27 cellular contexts compared by ENCODE assay signal in genomic region chr14:69479696-69480095, GRCh38. TPM values are rescaled to one million over a fixed set of nuclear protein-coding genes. Genes with fewer than 3 reads are reported as not detected.
DNase-seq lines count a peak whose midpoint lies in the region; ATAC-seq and TF ChIP-seq lines count a peak whose summit lies in the region.
"Had no signal": no experiment of that assay in that cellular context is flagged by ENCODE, and none has a peak within 500 bp of the region (broad histone marks: within the 10 kb centered on the region; RNA-seq: fewer than 3 reads in every experiment).

No MANE protein-coding gene starts in this region.

- ATAC-seq in IMR-90 (ENCODE audit: low read depth) = no peak
- no peak for ATAC-seq in T-helper 17 cell
- ATAC-seq: GM12878 had no signal

- H2BK120ac ChIP-seq in IMR-90 (ENCODE audit: low read depth, low read length) = no peak overlapping the region

- dilution Hi-C loops in IMR-90 (cut with HindIII; ENCODE audit: low sequenced_read_pairs, unreplicated experiment) = no loop called here

- no peaks in the 10 kb centered on the region for H3K36me3 ChIP-seq in IMR-90 (ENCODE audit: control insufficient read depth, insufficient read depth, low read length)
- H3K36me3 ChIP-seq in OCI-LY7 (ENCODE audit: insufficient read depth, low read length) = no peaks in the 10 kb centered on the region
- no peaks in the 10 kb centered on the region for H3K36me3 ChIP-seq in thyroid gland
- H3K36me3 ChIP-seq in SJCRH30 = no peaks in the 10 kb centered on the region
- H3K36me3 ChIP-seq: BE2C, BLaER1 had no signal

- H3K18ac ChIP-seq in IMR-90 (ENCODE audit: low read depth, low read length) = no peak overlapping the region

- H4K5ac ChIP-seq in IMR-90 (ENCODE audit: low read depth, low read length) = no peak overlapping the region

- H3K79me1 ChIP-seq in IMR-90 (ENCODE audit: low read depth in 1 of 2, low read length in 2 of 2) = no peaks in the 10 kb centered on the region

- peaks cover 2% of the 10 kb centered on the region; the same call in 1 of the 2 replicates for H3K9me3 ChIP-seq in IMR-90 (ENCODE audit: control insufficient read depth, insufficient read depth, low read length)
- no peaks in the 10 kb centered on the region for H3K9me3 ChIP-seq in OCI-LY7 (ENCODE audit: low read length)
- no peaks in the 10 kb centered on the region for H3K9me3 ChIP-seq in T-helper 17 cell (ENCODE audit: control insufficient read depth, low read length, poor library complexity, severe bottlenecking)
- H3K9me3 ChIP-seq in thyroid gland = no peaks in the 10 kb centered on the region
- H3K9me3 ChIP-seq in SJCRH30 (replicated peaks) = no peaks in the 10 kb centered on the region
- H3K9me3 ChIP-seq: BE2C, BLaER1 had no signal

- TF ChIP-seq CTCF in IMR-90 (conservative IDR thresholded peaks at IDR 0.05; ENCODE audit: low read depth, low read length) = no peak
- TF ChIP-seq CTCF in OCI-LY7 (conservative IDR thresholded peaks at IDR 0.05; ENCODE audit: low read length) = no peak
- no peak for TF ChIP-seq CTCF in thyroid gland (IDR thresholded peaks at IDR 0.05)

- H3K4me2 ChIP-seq in IMR-90 (ENCODE audit: low read depth, low read length) (no peak overlapping the region), OCI-LY7 (ENCODE audit: low read length) (no peak overlapping the region)
- H3K4me2 ChIP-seq: BLaER1 had no signal

- no peak overlapping the region for H4K91ac ChIP-seq in IMR-90 (ENCODE audit: insufficient read depth, low read depth, low read length)

- H3K27me3 ChIP-seq in IMR-90 (ENCODE audit: control insufficient read depth, insufficient read depth, low read length) (peaks cover 50% of the 10 kb centered on the region), thyroid gland (no peaks in the 10 kb centered on the region), SJCRH30 (no peaks in the 10 kb centered on the region)

- no peak for TF ChIP-seq RAD21 in IMR-90 (IDR thresholded peaks at IDR 0.05; ENCODE audit: low read length)

- TF ChIP-seq POLR2A in IMR-90 (IDR thresholded peaks at IDR 0.05; ENCODE audit: low read depth, low read length) (no peak), thyroid gland (IDR thresholded peaks at IDR 0.05) (no peak)

- H3K4ac ChIP-seq in IMR-90 (ENCODE audit: low read depth, low read length) = no peak overlapping the region

- no CpG with 5 or more reads among the region's 5 CpGs for WGBS in IMR-90 (ENCODE audit: extremely low coverage in 2 of 2, insufficient read length in 1 of 2), 2 experiments
- 93 to 96% methylated on average over 5 of the region's 5 CpGs for WGBS in thyroid gland, 2 donors

- BruUV-seq in IMR-90 (replicated peaks; lab: Mats Ljungman, UMichigan) = no TSS peak
- BruUV-seq in OCI-LY7 (replicated peaks; lab: Mats Ljungman, UMichigan) = no TSS peak

- H3K4me1 Mint-ChIP-seq in T-helper 17 cell = peaks cover 2% of the 10 kb centered on the region

- CTCF ChIA-PET in IMR-90 (lab: Yijun Ruan, JAX) (no interaction called here), OCI-LY7 (lab: Charles Lee; ENCODE audit: unreplicated experiment) (no interaction called here)

- no peak overlapping the region for H3K56ac ChIP-seq in IMR-90 (ENCODE audit: extremely low read depth, insufficient read depth, low read length)

- H3K4me3 Mint-ChIP-seq in T-helper 17 cell = no peak overlapping the region
- H3K4me3 Mint-ChIP-seq: CD14-positive monocyte; CD4-positive, alpha-beta memory T cell; CD4-positive, CD25-positive, alpha-beta regulatory T cell; CD8-positive, alpha-beta memory T cell had no signal

- H4K20me1 ChIP-seq in IMR-90 (ENCODE audit: insufficient read depth, low read length) (peaks cover 3% of the 10 kb centered on the region; the same call in 1 of the 2 replicates), OCI-LY7 (ENCODE audit: insufficient read depth, low read length) (no peaks in the 10 kb centered on the region)

- H2AK5ac ChIP-seq in IMR-90 (ENCODE audit: low read depth, low read length) = no peak overlapping the region

- no peaks in the 10 kb centered on the region for H3K9me1 ChIP-seq in IMR-90 (ENCODE audit: insufficient read depth, low read length)

- peak overlapping the region; percentile 14 for H2AFZ ChIP-seq in IMR-90 (replicated peaks; ENCODE audit: low read length, poor library complexity)
- no peak overlapping the region for H2AFZ ChIP-seq in OCI-LY7 (ENCODE audit: low read length)

- H3K4me3 ChIP-seq in IMR-90 (ENCODE audit: insufficient read depth, low read depth, low read length) = no peak overlapping the region
- no peak overlapping the region for H3K4me3 ChIP-seq in OCI-LY7 (ENCODE audit: low read depth, low read length, poor library complexity, severe bottlenecking)
- no peak overlapping the region for H3K4me3 ChIP-seq in thyroid gland (replicated peaks in 1 of 3)
- no peak overlapping the region for H3K4me3 ChIP-seq in SJCRH30
- H3K4me3 ChIP-seq: BLaER1, GM12878 had no signal

- H3K9me2 ChIP-seq in OCI-LY7 (ENCODE audit: insufficient read depth, low read length) = no peaks in the 10 kb centered on the region

- H3K23ac ChIP-seq in IMR-90 (ENCODE audit: low read depth, low read length) = no peak overlapping the region

- H3K36me3 Mint-ChIP-seq in T-helper 17 cell (ENCODE audit: low read depth) = peaks cover 7% of the 10 kb centered on the region
- H3K36me3 Mint-ChIP-seq: CD14-positive monocyte; CD4-positive, alpha-beta memory T cell; CD4-positive, CD25-positive, alpha-beta regulatory T cell; CD8-positive, alpha-beta memory T cell had no signal

- H3K27ac ChIP-seq in IMR-90 (ENCODE audit: insufficient read depth, low read length) (no peak overlapping the region), OCI-LY7 (ENCODE audit: low read depth, low read length, poor library complexity, severe bottlenecking) (no peak overlapping the region), thyroid gland (no peak overlapping the region), SJCRH30 (no peak overlapping the region)
- H3K27ac ChIP-seq: BLaER1 had no signal

- no peak overlapping the region for H2BK15ac ChIP-seq in IMR-90 (ENCODE audit: low read depth, low read length)

- H3K9ac ChIP-seq in IMR-90 (ENCODE audit: low read depth, low read length) = no peak overlapping the region
- H3K9ac ChIP-seq: BLaER1 had no signal

- H3K14ac ChIP-seq in IMR-90 (replicated peaks; ENCODE audit: low read depth, low read length) = no peak overlapping the region

- intact Hi-C loops in IMR-90 (cut with micrococcal nuclease) (no loop called here), OCI-LY7 (cut with micrococcal nuclease; ENCODE audit: unreplicated experiment) (loop anchor here (5.0 kb wide), 1 partner anchor 237 kb away; no protein-coding TSS in a partner anchor), posterior vena cava (cut with DNase I) (no loop called here), thyroid gland (cut with DNase I) (no loop called here)

- no peak overlapping the region for H4K8ac ChIP-seq in IMR-90 (ENCODE audit: low read depth in 2 of 2, low read length in 2 of 2)

- peak overlapping the region; percentile 6 for H3K27ac Mint-ChIP-seq in T-helper 17 cell
- H3K27ac Mint-ChIP-seq: CD14-positive monocyte; CD4-positive, alpha-beta memory T cell; CD4-positive, CD25-positive, alpha-beta regulatory T cell had no signal

- H3K27me3 Mint-ChIP-seq in T-helper 17 cell = peaks cover 37% of the 10 kb centered on the region

- no peak for DNase-seq in IMR-90
- DNase-seq in OCI-LY7 (ENCODE audit: low spot score) = peak; percentile 39
- DNase-seq in T-helper 17 cell = no peak
- DNase-seq in posterior vena cava (ENCODE audit: low spot score) = peak; percentile 16
- no peak for DNase-seq in thyroid gland
- no peak for DNase-seq in SJCRH30
- no peak for DNase-seq in NCI-H2107 treated with DMSO at 0.1 percent for 48 hours (lab: John Stamatoyannopoulos, UW; ENCODE audit: unreplicated experiment)
- no peak for DNase-seq in NCI-H2196 treated with DMSO at 0.1 percent for 48 hours (lab: John Stamatoyannopoulos, UW; ENCODE audit: unreplicated experiment)
- DNase-seq: 8988T; ACHN; BE2C; C1 segment of cervical spinal cord; CD4-positive, alpha-beta memory T cell; CD4-positive, CD25-positive, alpha-beta regulatory T cell; CD8-positive, alpha-beta memory T cell; COR-L47; DMS 273 treated with DMSO at 0.1 percent for 48 hours; DMS153; DMS53; DMS79; DND-41; EL; GDM1 had no signal

- no peaks in the 10 kb centered on the region for H3K79me2 ChIP-seq in OCI-LY7 (ENCODE audit: insufficient read depth, low read depth, low read length)

- POLR2A ChIA-PET in IMR-90 (lab: Charles Lee; ENCODE audit: unreplicated experiment) (no interaction called here), OCI-LY7 (lab: Charles Lee) (no interaction called here)

- no peak overlapping the region for H2AK9ac ChIP-seq in IMR-90 (replicated peaks; ENCODE audit: low read depth, low read length, poor library complexity)

- no peak overlapping the region for H2BK5ac ChIP-seq in IMR-90 (ENCODE audit: low read depth, low read length, poor library complexity, severe bottlenecking)

- no peak overlapping the region for H2BK20ac ChIP-seq in IMR-90 (ENCODE audit: low read depth, low read length)

- in situ Hi-C loops in IMR-90 (cut with MboI; ENCODE audit: low sequenced_read_pairs) = no loop called here

- peaks cover 3% of the 10 kb centered on the region; the same call in 1 of the 2 replicates for H3K4me1 ChIP-seq in IMR-90 (ENCODE audit: control insufficient read depth, insufficient read depth, low read length)
- peaks cover 39% of the 10 kb centered on the region for H3K4me1 ChIP-seq in OCI-LY7 (ENCODE audit: insufficient read depth, low read length, poor library complexity, severe bottlenecking)
- peaks cover 37 to 42% of the 10 kb centered on the region in 2 donors for H3K4me1 ChIP-seq in thyroid gland
- peaks cover 10% of the 10 kb centered on the region for H3K4me1 ChIP-seq in SJCRH30
- H3K4me1 ChIP-seq: BE2C had no signal

TF ChIP-seq in IMR-90, 13 proteins besides CTCF, POLR2A, EP300 and RAD21 (continues in another document):
- TF ChIP-seq, protein P1, sequence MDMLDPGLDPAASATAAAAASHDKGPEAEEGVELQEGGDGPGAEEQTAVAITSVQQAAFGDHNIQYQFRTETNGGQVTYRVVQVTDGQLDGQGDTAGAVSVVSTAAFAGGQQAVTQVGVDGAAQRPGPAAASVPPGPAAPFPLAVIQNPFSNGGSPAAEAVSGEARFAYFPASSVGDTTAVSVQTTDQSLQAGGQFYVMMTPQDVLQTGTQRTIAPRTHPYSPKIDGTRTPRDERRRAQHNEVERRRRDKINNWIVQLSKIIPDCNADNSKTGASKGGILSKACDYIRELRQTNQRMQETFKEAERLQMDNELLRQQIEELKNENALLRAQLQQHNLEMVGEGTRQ (IDR thresholded peaks at IDR 0.05; ENCODE audit: low read depth, low read length) = no peak
- TF ChIP-seq RCOR1 (IDR thresholded peaks at IDR 0.05; ENCODE audit: insufficient replicate concordance, low read length) = no peak
- TF ChIP-seq CEBPB (IDR thresholded peaks at IDR 0.05; ENCODE audit: low read depth, low read length) = no peak

RNA-seq across cellular contexts. Expression of gene PLEKHD1, which starts 4.8 kb away (rescaled TPM):
- under 0.01 TPM in 1 of 2 replicates, not detected in the other for total RNA-seq in IMR-90 (2012; rRNA removed)
- polyA plus RNA-seq in IMR-90 (2012; rRNA removed) = not detected in 2 replicates
- polyA plus RNA-seq in IMR-90 (2012; cell fraction: cytosol; rRNA removed) = not detected in 2 replicates
- 0.05 TPM in 2 replicates for polyA plus RNA-seq in IMR-90 (2012; cell fraction: nucleus; rRNA removed; ENCODE audit: low replicate concordance)
- total RNA-seq in OCI-LY7 (2014; rRNA removed; shearing (Covaris generic)) = 0.09 and 0.13 TPM in 2 replicates
- total RNA-seq in OCI-LY7 (2022) = 0.17 and 0.19 TPM in 2 replicates
- under 1 TPM; 0.70 to 0.99 TPM for total RNA-seq in T-helper 17 cell
- under 1 TPM; 0.10 to 0.14 TPM for total RNA-seq in posterior vena cava
- 1 to 10 TPM in 3 of 4 donors, under 1 TPM in 1; 0.40 to 7.6 (median 2.7) TPM for total RNA-seq in thyroid gland
- 0.28 and 0.30 TPM in 2 replicates for total RNA-seq in SJCRH30 (2014; rRNA removed; shearing (Covaris generic))
- polyA plus RNA-seq: AG04450, CD14-positive monocyte had no signal

Comparison
In these comparisons a context has a peak if more than half of its experiments do, and no peak if none do; other contexts are left out.
1. DNase-seq: peak in OCI-LY7 (single experiment) and posterior vena cava (single experiment); none in IMR-90 (single experiment), T-helper 17 cell (0 of 3), thyroid gland (0 of 2), SJCRH30 (0 of 2), NCI-H2107 treated with DMSO at 0.1 percent for 48 hours (single experiment) and NCI-H2196 treated with DMSO at 0.1 percent for 48 hours (single experiment).